Comparison of ENCODE assay signal across 8 cellular contexts in genomic region chrX:71285929-71286328, GRCh38. TPM values are rescaled to one million over a fixed set of nuclear protein-coding genes. Genes with fewer than 3 reads are reported as not detected.
A peak's percentile ranks its signal among the peaks of the same experiment; 100 is the strongest.
DNase-seq lines count a peak whose midpoint lies in the region; ATAC-seq and TF ChIP-seq lines count a peak whose summit lies in the region.

No MANE protein-coding gene starts in this region.

- H3K4me3 Mint-ChIP-seq in effector memory CD8-positive, alpha-beta T cell, result peak overlapping the region; percentile 93 to 95

- H3K4me1 ChIP-seq in OCI-LY3 (ENCODE audit: low read length), result peaks cover 16% of the 10 kb centered on the region
- peaks cover 4 to 7% of the 10 kb centered on the region in 2 donors for H3K4me1 ChIP-seq in neuronal stem cell (ENCODE audit: control insufficient read depth in 2 of 2, insufficient read depth in 1 of 2, low read depth in 1 of 2, low read length in 2 of 2)
- peaks cover 0 to 16% of the 10 kb centered on the region in 2 donors for H3K4me1 ChIP-seq in right atrium auricular region

- no peak overlapping the region for H2BK12ac ChIP-seq in neuronal stem cell (ENCODE audit: low read length)

- no peak overlapping the region for H2BK120ac ChIP-seq in neuronal stem cell (ENCODE audit: low read depth, low read length)

- no peak overlapping the region for H2BK5ac ChIP-seq in neuronal stem cell (ENCODE audit: low read length)

- H3K79me2 ChIP-seq in OCI-LY3 (ENCODE audit: low read length), result peaks cover 75% of the 10 kb centered on the region

- H2AFZ ChIP-seq in OCI-LY3 (ENCODE audit: low read depth, low read length), result no peak overlapping the region
- no peak overlapping the region for H2AFZ ChIP-seq in neuronal stem cell (ENCODE audit: low read length)

- H3K79me1 ChIP-seq in neuronal stem cell (ENCODE audit: low read depth, low read length), result no peaks in the 10 kb centered on the region

- DNase-seq in GM06990 (ENCODE audit: extremely low read depth, insufficient read length) (no peak), neuronal stem cell (ENCODE audit: low spot score) (no peak), pons (ENCODE audit: low spot score) (no peak), midbrain (lab: John Stamatoyannopoulos, UW) (no peak), HuH-7.5 (ENCODE audit: low spot score) (no peak), right atrium auricular region (ENCODE audit: low spot score) (no peak)
- no peak for DNase-seq in effector memory CD8-positive, alpha-beta T cell

- H2BK15ac ChIP-seq in neuronal stem cell (ENCODE audit: low read length), result no peak overlapping the region

- H4K8ac ChIP-seq in neuronal stem cell (ENCODE audit: low read depth, low read length), result no peak overlapping the region

- H3K23ac ChIP-seq in neuronal stem cell (ENCODE audit: low read depth, low read length, poor library complexity), result no peak overlapping the region

- H3K9ac ChIP-seq in OCI-LY3 (ENCODE audit: low read length), result peak overlapping the region; percentile 93
- H3K9ac ChIP-seq in neuronal stem cell (ENCODE audit: low read depth, low read length, poor library complexity), result no peak overlapping the region

- H3K14ac ChIP-seq in neuronal stem cell (ENCODE audit: low read length), result no peak overlapping the region

- no peaks in the 10 kb centered on the region for H3K36me3 ChIP-seq in GM06990 (ENCODE audit: control insufficient read depth, insufficient read depth, low read length)
- H3K36me3 ChIP-seq in OCI-LY3 (replicated peaks; ENCODE audit: low read depth, low read length), result peaks cover 35% of the 10 kb centered on the region
- H3K36me3 ChIP-seq in neuronal stem cell (replicated peaks in 1 of 2; ENCODE audit: control insufficient read depth in 2 of 2, insufficient read depth in 2 of 2, low read length in 2 of 2), result peaks cover 3 to 62% of the 10 kb centered on the region in 2 donors
- peaks cover 3% of the 10 kb centered on the region for H3K36me3 ChIP-seq in right atrium auricular region

- peaks cover 6 to 17% of the 10 kb centered on the region in 2 donors for H3K4me1 Mint-ChIP-seq in effector memory CD8-positive, alpha-beta T cell (ENCODE audit: low read depth in 2 of 2)

- H3K27ac ChIP-seq in OCI-LY3 (ENCODE audit: low read length), result no peak overlapping the region
- H3K27ac ChIP-seq in neuronal stem cell (replicated peaks; ENCODE audit: low read length), result no peak overlapping the region
- H3K27ac ChIP-seq in right atrium auricular region, result no peak overlapping the region

- H3K9me3 ChIP-seq in OCI-LY3 (ENCODE audit: insufficient read depth, low read length), result no peaks in the 10 kb centered on the region
- no peaks in the 10 kb centered on the region for H3K9me3 ChIP-seq in neuronal stem cell (replicated peaks in 1 of 2; ENCODE audit: control insufficient read depth in 2 of 2, insufficient read depth in 1 of 2, low read depth in 1 of 2, low read length in 2 of 2)
- no peaks in the 10 kb centered on the region for H3K9me3 ChIP-seq in right atrium auricular region

- H3K27me3 ChIP-seq in GM06990 (replicated peaks; ENCODE audit: control insufficient read depth, insufficient read depth, low read length) (no peaks in the 10 kb centered on the region), OCI-LY3 (ENCODE audit: low read depth, low read length) (no peaks in the 10 kb centered on the region), neuronal stem cell (ENCODE audit: control insufficient read depth in 3 of 3, insufficient read depth in 3 of 3, low read depth in 1 of 3, low read length in 3 of 3) (no peaks in the 10 kb centered on the region), right atrium auricular region (no peaks in the 10 kb centered on the region)

- no peak overlapping the region for H4K91ac ChIP-seq in neuronal stem cell (ENCODE audit: low read depth, low read length, poor library complexity)

- H3K27ac Mint-ChIP-seq in effector memory CD8-positive, alpha-beta T cell, result peak overlapping the region in 1 of 2 donors; percentile 99

- no peak overlapping the region for H3K4ac ChIP-seq in neuronal stem cell (ENCODE audit: low read length)

- H3K36me3 Mint-ChIP-seq in effector memory CD8-positive, alpha-beta T cell (ENCODE audit: insufficient read depth), result peaks cover 37% of the 10 kb centered on the region

- H3K18ac ChIP-seq in neuronal stem cell (ENCODE audit: low read length), result no peak overlapping the region

- no peak for TF ChIP-seq CTCF in GM06990 (IDR thresholded peaks at IDR 0.05; ENCODE audit: insufficient read depth, low read length, poor library complexity, severe bottlenecking)
- TF ChIP-seq CTCF in OCI-LY3 (IDR thresholded peaks at IDR 0.05; ENCODE audit: low read depth, low read length), result no peak
- TF ChIP-seq CTCF in right atrium auricular region (IDR thresholded peaks at IDR 0.05), result no peak

- H3K9me3 Mint-ChIP-seq in effector memory CD8-positive, alpha-beta T cell, result no peaks in the 10 kb centered on the region

- no peaks in the 10 kb centered on the region for H3K27me3 Mint-ChIP-seq in effector memory CD8-positive, alpha-beta T cell

- no peak for ATAC-seq in effector memory CD8-positive, alpha-beta T cell (replicated peaks)

- H3K4me3 ChIP-seq in GM06990 (replicated peaks; ENCODE audit: low read depth, low read length) (peak overlapping the region; percentile 82), OCI-LY3 (ENCODE audit: low read length) (peak overlapping the region; percentile 89), neuronal stem cell (ENCODE audit: low read length in 2 of 2) (peak overlapping the region in 1 of 2 donors; percentile 60), right atrium auricular region (no peak overlapping the region)

- peaks cover 61% of the 10 kb centered on the region for H4K20me1 ChIP-seq in OCI-LY3 (ENCODE audit: insufficient read depth, low read length)

- H3K4me2 ChIP-seq in OCI-LY3 (ENCODE audit: low read length) (peak overlapping the region; percentile 92), neuronal stem cell (ENCODE audit: insufficient read depth, low read length, poor library complexity, severe bottlenecking) (peak overlapping the region; percentile 11)

- no peak overlapping the region for H2AK5ac ChIP-seq in neuronal stem cell (ENCODE audit: low read depth, low read length)

RNA-seq across cellular contexts. Expression of gene NONO, which starts 2.5 kb away (rescaled TPM):
- 762 TPM for polyA plus RNA-seq in neuronal stem cell (2013, experiment 1 of 2)
- polyA plus RNA-seq in neuronal stem cell (2013, experiment 2 of 2), result 761 TPM
- 100 to 1,000 TPM; 110 to 120 TPM for total RNA-seq in right atrium auricular region

RNA-seq across cellular contexts. Expression of gene ITGB1BP2, which starts 15.6 kb away (rescaled TPM):
- polyA plus RNA-seq in neuronal stem cell (2013, experiment 1 of 2), result 0.68 TPM
- 0.96 TPM for polyA plus RNA-seq in neuronal stem cell (2013, experiment 2 of 2)
- 100 to 1,000 TPM; 102 to 172 TPM for total RNA-seq in right atrium auricular region

RNA-seq across cellular contexts. Expression of gene ZMYM3, which starts 32.0 kb away (rescaled TPM):
- 55.3 TPM for polyA plus RNA-seq in neuronal stem cell (2013, experiment 1 of 2)
- polyA plus RNA-seq in neuronal stem cell (2013, experiment 2 of 2), result 52.4 TPM
- total RNA-seq in right atrium auricular region, result 10 to 100 TPM in 1 of 2 donors, 1 to 10 TPM in 1; 10.0 to 10.5 TPM

Comparison
In these comparisons a context has a peak if more than half of its experiments do, and no peak if none do; other contexts are left out.
1. H3K4me3 ChIP-seq: peak in GM06990 (single experiment) and OCI-LY3 (single experiment); none in right atrium auricular region (0 of 2).